Comparison of ENCODE assay signal across 8 cellular contexts in the genomic region with DNA sequence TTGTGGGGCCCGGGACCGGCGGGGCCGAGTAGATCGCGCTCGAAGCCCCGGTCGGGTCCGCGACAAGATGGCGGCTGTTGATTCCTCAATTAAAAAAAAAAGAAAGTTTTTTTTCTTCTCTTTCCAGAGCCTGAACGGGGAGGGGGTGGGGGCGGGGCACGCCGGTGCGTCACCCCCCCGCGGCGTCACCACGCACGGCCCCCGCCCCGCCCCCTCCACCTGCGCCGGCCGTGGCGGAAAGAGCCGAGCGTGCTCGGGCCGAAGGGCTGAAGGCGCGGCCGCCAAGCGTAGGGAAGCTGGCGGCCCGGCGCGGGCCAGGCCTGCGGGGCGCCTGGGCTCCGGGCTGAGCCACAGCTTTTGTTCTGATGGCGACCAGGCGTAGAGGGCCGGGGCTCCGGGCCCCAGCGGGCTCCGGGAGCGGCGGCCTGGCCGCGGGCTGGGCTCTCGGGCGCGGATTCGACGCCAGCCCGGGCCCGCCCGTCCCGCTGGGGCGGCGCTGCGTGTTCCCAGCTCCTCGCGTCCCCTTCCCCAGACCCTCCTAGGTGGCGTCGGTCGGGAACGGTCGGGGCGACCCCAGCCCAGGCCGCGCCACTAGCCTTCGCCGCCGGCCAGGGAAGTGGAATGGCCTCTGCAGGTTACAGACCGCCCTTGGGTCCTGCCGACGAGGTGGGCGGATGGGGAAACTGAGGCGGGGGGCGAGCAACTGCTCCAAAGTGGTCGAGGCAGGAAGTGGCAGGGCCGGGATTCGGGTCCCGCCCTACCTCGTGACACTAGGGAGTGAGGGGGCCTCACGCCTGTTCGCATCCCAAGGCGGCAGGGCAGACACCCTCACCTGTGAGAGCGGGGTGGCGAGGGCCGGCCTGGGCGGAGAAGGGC. TPM values are rescaled to one million over a fixed set of nuclear protein-coding genes. Genes with fewer than 3 reads are reported as not detected.
A peak's percentile ranks its signal among the peaks of the same experiment; 100 is the strongest.
DNase-seq lines count a peak whose midpoint lies in the region; ATAC-seq, FAIRE-seq and TF ChIP-seq lines count a peak whose summit lies in the region.

A gene (minus strand): TSS at position 91 of the 876 bp plus-strand sequence. CDS start 797 bp downstream, outside the sequence.

- TF ChIP-seq EP300 in A549 (IDR thresholded peaks at IDR 0.05) = no peak

- peak within 1 kb of the TSS; percentile 90 for H3K9ac ChIP-seq in mammary epithelial cell (ENCODE audit: insufficient read depth, low read length)

- peak within 1 kb of the TSS; percentile 94 to 97 for H3K27ac ChIP-seq in A549
- peak within 1 kb of the TSS; percentile 94 for H3K27ac ChIP-seq in WERI-Rb-1
- peak within 1 kb of the TSS; percentile 80 for H3K27ac ChIP-seq in mammary epithelial cell (ENCODE audit: insufficient read depth, low read depth, low read length)
- H3K27ac ChIP-seq in small intestine (ENCODE audit: low read depth in 1 of 2, low read length in 1 of 2) = peak within 1 kb of the TSS; percentile 77 to 87

- TF ChIP-seq CTCF in A549 (IDR thresholded peaks at IDR 0.05) (no peak; the same call in 2 of the 3 replicates), WERI-Rb-1 (IDR thresholded peaks at IDR 0.05; ENCODE audit: low read depth, low read length) (no peak), mammary epithelial cell (conservative IDR thresholded peaks at IDR 0.05 in 1 of 2, IDR thresholded peaks at IDR 0.05 in 1 of 2; ENCODE audit: extremely low read depth in 1 of 2, insufficient read depth in 1 of 2, low read depth in 1 of 2, low read length in 2 of 2) (no peak)

- POLR2A ChIA-PET in A549 (lab: Yijun Ruan, JAX) = interaction anchor here (0.6 to 0.9 kb wide), 3 partner anchors 10 to 190 kb away, joined by 3 to 4 read pairs (median 4); a partner anchor contains a TSS

- peaks cover 22% of the 10 kb centered on the region; the same call in 2 of the 3 replicates for H3K4me1 ChIP-seq in A549
- peaks cover 12% of the 10 kb centered on the region for H3K4me1 ChIP-seq in mammary epithelial cell (ENCODE audit: insufficient read depth, low read length)
- peaks cover 6 to 15% of the 10 kb centered on the region in 2 donors for H3K4me1 ChIP-seq in small intestine (ENCODE audit: control insufficient read depth in 2 of 2, insufficient read depth in 1 of 2, low read depth in 1 of 2, low read length in 1 of 2)

- peaks cover 40% of the 10 kb centered on the region for H3K79me2 ChIP-seq in mammary epithelial cell (ENCODE audit: insufficient read depth, low read length)

- H3K36me3 ChIP-seq in WERI-Rb-1 (peaks cover 29% of the 10 kb centered on the region), mammary epithelial cell (ENCODE audit: insufficient read depth, low read length) (no peaks in the 10 kb centered on the region), small intestine (ENCODE audit: control insufficient read depth in 2 of 2, insufficient read depth in 2 of 2, low read length in 2 of 2) (no peaks in the 10 kb centered on the region)

- intact Hi-C loops in mammary epithelial cell (cut with micrococcal nuclease) = loop anchor here (1.0 to 5.0 kb wide), 2 partner anchors 81 to 191 kb away; no protein-coding TSS in a partner anchor

- DNase-seq in A549 (ENCODE audit: low read depth in 1 of 2, low spot score in 1 of 2) (peak; percentile 38 to 90), NCI-H2196 (lab: John Stamatoyannopoulos, UW; ENCODE audit: unreplicated experiment) (peak; percentile 88), WERI-Rb-1 (peak; percentile 78), mammary epithelial cell (peak; percentile 84), iPS-NIHi11 (ENCODE audit: low spot score) (peak; percentile 92), small intestine (peak; percentile 87)

- H2AFZ ChIP-seq in mammary epithelial cell (ENCODE audit: low read depth, low read length) = peak within 1 kb of the TSS; percentile 99

- dilution Hi-C loops in mammary epithelial cell (cut with HindIII; ENCODE audit: low sequenced_read_pairs) = no loop called here

- TF ChIP-seq POLR2A in A549 (IDR thresholded peaks at IDR 0.05; ENCODE audit: low read length) = peak; percentile 83

- TSS peak; percentile 57 for BruUV-seq in mammary epithelial cell (replicated peaks; lab: Mats Ljungman, UMichigan)

- CTCF ChIA-PET in A549 (lab: Yijun Ruan, JAX) (interaction anchor here (0.8 to 1.9 kb wide), 3 partner anchors 10 to 58 kb away, joined by 3 to 7 read pairs (median 4); no protein-coding TSS in a partner anchor), mammary epithelial cell (lab: Charles Lee; ENCODE audit: low non-redundant PET) (no interaction called here)

- peak; percentile 86 to 92 for ATAC-seq in A549
- peak; percentile 77 for ATAC-seq in GM18868 (IDR thresholded peaks at IDR 0.05; ENCODE audit: unreplicated experiment)
- peak; percentile 55 for ATAC-seq in HG03108 (IDR thresholded peaks at IDR 0.05; ENCODE audit: unreplicated experiment)

- H3K9me3 ChIP-seq in A549 (no peaks in the 10 kb centered on the region), WERI-Rb-1 (ENCODE audit: severe bottlenecking) (no peaks in the 10 kb centered on the region), mammary epithelial cell (replicated peaks; ENCODE audit: insufficient read depth, low read length) (no peaks in the 10 kb centered on the region), small intestine (ENCODE audit: control insufficient read depth, low read depth) (no peaks in the 10 kb centered on the region)

- FAIRE-seq in A549 (lab: Jason Lieb, UNC) (no peak), small intestine (lab: Jason Lieb, UNC) (no peak)

- peak within 1 kb of the TSS; percentile 88 for H3K4me2 ChIP-seq in A549
- H3K4me2 ChIP-seq in mammary epithelial cell (ENCODE audit: insufficient read depth, low read depth, low read length) = peak within 1 kb of the TSS; percentile 100

- peaks cover 7% of the 10 kb centered on the region for H4K20me1 ChIP-seq in mammary epithelial cell (ENCODE audit: insufficient read depth, low read length)

- H3K27me3 ChIP-seq in WERI-Rb-1 (ENCODE audit: insufficient read depth, low read depth, severe bottlenecking) (no peaks in the 10 kb centered on the region), mammary epithelial cell (ENCODE audit: insufficient read depth, low read length) (no peaks in the 10 kb centered on the region), small intestine (ENCODE audit: control insufficient read depth in 2 of 2, insufficient read depth in 2 of 2, low read length in 2 of 2) (no peaks in the 10 kb centered on the region)

- H3K4me3 ChIP-seq in A549 = peak within 1 kb of the TSS; percentile 94
- H3K4me3 ChIP-seq in WERI-Rb-1 (ENCODE audit: low read depth, low read length) = peak within 1 kb of the TSS; percentile 67
- H3K4me3 ChIP-seq in mammary epithelial cell (replicated peaks in 1 of 3; ENCODE audit: insufficient read depth in 1 of 3, low read depth in 2 of 3, low read length in 3 of 3) = peak within 1 kb of the TSS; percentile 83 to 97 (median 90)
- peak within 1 kb of the TSS; percentile 91 to 96 for H3K4me3 ChIP-seq in small intestine (ENCODE audit: low read depth in 1 of 2, low read length in 2 of 2)

- WGBS in A549 (ENCODE audit: missing lambda C conversion rate) = 4% methylated on average over 47 of the region's 96 CpGs
- whole genome bisulfite sequencing in mammary epithelial cell (ENCODE audit: low coverage, missing lambda C conversion rate) = 0% methylated on average over 11 of the region's 96 CpGs
- 3 to 7% (median 4%) methylated on average over 52 to 96 of the region's 96 CpGs for WGBS in small intestine, 3 donors

- no peak for TF ChIP-seq RAD21 in A549 (conservative IDR thresholded peaks at IDR 0.05 in 1 of 2, IDR thresholded peaks at IDR 0.05 in 1 of 2)

- in situ Hi-C loops in mammary epithelial cell (cut with MboI; ENCODE audit: low sequenced_read_pairs in 2 of 2) = no loop called here

TF ChIP-seq in A549, 52 proteins besides CTCF, POLR2A, EP300 and RAD21 (continues in another document):
- TF ChIP-seq HEYL (CRISPR knock-in tag; IDR thresholded peaks at IDR 0.05) = no peak
- no peak for TF ChIP-seq ZC3H11A (IDR thresholded peaks at IDR 0.05)
- TF ChIP-seq FOSB (CRISPR knock-in tag; IDR thresholded peaks at IDR 0.05) = no peak
- no peak for TF ChIP-seq POLR2AphosphoS2 (conservative IDR thresholded peaks at IDR 0.05; ENCODE audit: low read length)
- TF ChIP-seq SMC3 (IDR thresholded peaks at IDR 0.05) = no peak
- no peak for TF ChIP-seq FOSL2 (IDR thresholded peaks at IDR 0.05)
- 0 out of 2 replicates have a peak, but pooled peaks have one; percentile 21 for TF ChIP-seq FOSL2 (CRISPR knock-in tag; IDR thresholded peaks at IDR 0.05)
- no peak for TF ChIP-seq NPAS2 (CRISPR knock-in tag; IDR thresholded peaks at IDR 0.05; ENCODE audit: borderline replicate concordance)
- no peak for TF ChIP-seq RNF2 (IDR thresholded peaks at IDR 0.05; ENCODE audit: borderline replicate concordance, low read depth)
- TF ChIP-seq, protein P1, sequence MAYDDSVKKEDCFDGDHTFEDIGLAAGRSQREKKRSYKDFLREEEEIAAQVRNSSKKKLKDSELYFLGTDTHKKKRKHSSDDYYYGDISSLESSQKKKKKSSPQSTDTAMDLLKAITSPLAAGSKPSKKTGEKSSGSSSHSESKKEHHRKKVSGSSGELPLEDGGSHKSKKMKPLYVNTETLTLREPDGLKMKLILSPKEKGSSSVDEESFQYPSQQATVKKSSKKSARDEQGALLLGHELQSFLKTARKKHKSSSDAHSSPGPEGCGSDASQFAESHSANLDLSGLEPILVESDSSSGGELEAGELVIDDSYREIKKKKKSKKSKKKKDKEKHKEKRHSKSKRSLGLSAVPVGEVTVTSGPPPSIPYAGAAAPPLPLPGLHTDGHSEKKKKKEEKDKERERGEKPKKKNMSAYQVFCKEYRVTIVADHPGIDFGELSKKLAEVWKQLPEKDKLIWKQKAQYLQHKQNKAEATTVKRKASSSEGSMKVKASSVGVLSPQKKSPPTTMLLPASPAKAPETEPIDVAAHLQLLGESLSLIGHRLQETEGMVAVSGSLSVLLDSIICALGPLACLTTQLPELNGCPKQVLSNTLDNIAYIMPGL (CRISPR knock-in tag; IDR thresholded peaks at IDR 0.05; ENCODE audit: borderline replicate concordance) = no peak
- no peak for TF ChIP-seq TP53 (CRISPR knock-in tag; IDR thresholded peaks at IDR 0.05)
- TF ChIP-seq JUN (IDR thresholded peaks at IDR 0.05) = peak; percentile 73 to 85

RNA-seq across cellular contexts. Expression of the gene that starts here (rescaled TPM):
- polyA plus RNA-seq in A549 (2011; rRNA removed) = 8.0 and 17.5 TPM in 2 replicates
- 5.1 and 6.8 TPM in 2 replicates for polyA plus RNA-seq in A549 (2012; cell fraction: cytosol; rRNA removed)
- 12.2 and 12.3 TPM in 2 replicates for polyA plus RNA-seq in A549 (2012; cell fraction: nucleus; rRNA removed)
- 13.4 to 15.2 TPM (median 14.7 TPM) in 3 replicates for polyA plus RNA-seq in A549 (2017; fragmentation: RNase III; extraction: RNeasy Plus Mini Kit Qiagen cat#74134 plus additional on column Dnase treatment)
- polyA minus RNA-seq in A549 (2011; rRNA and poly(A)+ RNA removed) = 35.1 and 47.2 TPM in 2 replicates
- 10 to 100 TPM; 20.2 to 45.0 TPM for total RNA-seq in mammary epithelial cell
- 3.2 TPM for polyA plus RNA-seq in mammary epithelial cell
- polyA minus RNA-seq in mammary epithelial cell = 49.9 TPM
- polyA plus RNA-seq in small intestine = 10 to 100 TPM in 1 of 3 donors, 1 to 10 TPM in 2; 6.8 to 16.5 (median 8.7) TPM

Comparison
In these comparisons a context has a peak if more than half of its experiments do, and no peak if none do; other contexts are left out.
1. Peak in every context shown above with its lines: DNase-seq, ATAC-seq, H3K4me3 ChIP-seq and H3K27ac ChIP-seq.